21 cellular contexts compared by ENCODE assay signal in genomic region chr3:16472593-16472992, GRCh38.
"Had no signal": no experiment of that assay in that cellular context is flagged by ENCODE, and none has a peak within 500 bp of the region (broad histone marks: within the 10 kb centered on the region; RNA-seq: fewer than 3 reads in every experiment).

No MANE protein-coding gene starts in this region.

- H3K27ac ChIP-seq: neutrophil, testis, upper lobe of right lung had no signal

- DNase-seq: activated CD4-positive, alpha-beta T cell treated with anti-CD3 and anti-CD28 coated beads for 48 hours; activated CD8-positive, alpha-beta memory T cell treated with anti-CD3 and anti-CD28 coated beads, Interleukin-2, amount 50 U/mL, for 4 hours; activated CD8-positive, alpha-beta T cell treated with anti-CD3 and anti-CD28 coated beads, Interleukin-2, amount 10 ng/mL, durations not matched to agents 7 days and 5 days; activated effector memory CD4-positive, alpha-beta T cell treated with anti-CD3 and anti-CD28 coated beads, Interleukin-2, amount 50 U/mL, for 16 hours; activated T-cell treated with anti-CD3 and anti-CD28 coated beads, Interleukin-2, amount 50 U/mL, for 48 hours; amniotic stem cell; brain microvascular endothelial cell; effector memory CD4-positive, alpha-beta T cell; foreskin melanocyte; mammary epithelial cell; mucosa of descending colon; naive thymus-derived CD4-positive, alpha-beta T cell; retina; SK-N-SH; small intestine; stimulated activated CD4-positive, alpha-beta T cell treated with anti-CD3 and anti-CD28 coated beads, Interleukin-4, amount 100 ng/mL, for 24 hours; stimulated activated CD8-positive, alpha-beta memory T cell treated with anti-CD3 and anti-CD28 coated beads, Interleukin-4, amount 100 ng/mL, for 48 hours; T-helper 1 cell; testis; upper lobe of right lung had no signal

- H3K36me3 ChIP-seq: neutrophil had no signal

- H3K4me1 ChIP-seq: testis had no signal

- H3K27me3 ChIP-seq: brain microvascular endothelial cell, neutrophil, testis, upper lobe of right lung had no signal

- H3K9ac ChIP-seq: SK-N-SH had no signal

- H3K4me2 ChIP-seq: SK-N-SH had no signal

- H3K9me3 ChIP-seq: mucosa of descending colon, neutrophil, SK-N-SH, testis, upper lobe of right lung had no signal

- ATAC-seq: activated CD8-positive, alpha-beta T cell treated with anti-CD3 and anti-CD28 coated beads, Interleukin-2, amount 10 ng/mL, durations not matched to agents 7 days and 5 days; mucosa of descending colon; naive thymus-derived CD4-positive, alpha-beta T cell; upper lobe of right lung had no signal

- H3K4me3 ChIP-seq: mucosa of descending colon, testis, upper lobe of right lung had no signal
